In genomic region chr13:106480511-106480910, GRCh38 we compare ENCODE assay signal across 1 cellular context.
TF ChIP-seq lines count a peak whose summit lies in the region.

No MANE protein-coding gene starts in this region.

TF ChIP-seq in GM23338, 12 proteins besides CTCF, POLR2A, EP300 and RAD21 (continued from another document):
- TF ChIP-seq, protein P1, sequence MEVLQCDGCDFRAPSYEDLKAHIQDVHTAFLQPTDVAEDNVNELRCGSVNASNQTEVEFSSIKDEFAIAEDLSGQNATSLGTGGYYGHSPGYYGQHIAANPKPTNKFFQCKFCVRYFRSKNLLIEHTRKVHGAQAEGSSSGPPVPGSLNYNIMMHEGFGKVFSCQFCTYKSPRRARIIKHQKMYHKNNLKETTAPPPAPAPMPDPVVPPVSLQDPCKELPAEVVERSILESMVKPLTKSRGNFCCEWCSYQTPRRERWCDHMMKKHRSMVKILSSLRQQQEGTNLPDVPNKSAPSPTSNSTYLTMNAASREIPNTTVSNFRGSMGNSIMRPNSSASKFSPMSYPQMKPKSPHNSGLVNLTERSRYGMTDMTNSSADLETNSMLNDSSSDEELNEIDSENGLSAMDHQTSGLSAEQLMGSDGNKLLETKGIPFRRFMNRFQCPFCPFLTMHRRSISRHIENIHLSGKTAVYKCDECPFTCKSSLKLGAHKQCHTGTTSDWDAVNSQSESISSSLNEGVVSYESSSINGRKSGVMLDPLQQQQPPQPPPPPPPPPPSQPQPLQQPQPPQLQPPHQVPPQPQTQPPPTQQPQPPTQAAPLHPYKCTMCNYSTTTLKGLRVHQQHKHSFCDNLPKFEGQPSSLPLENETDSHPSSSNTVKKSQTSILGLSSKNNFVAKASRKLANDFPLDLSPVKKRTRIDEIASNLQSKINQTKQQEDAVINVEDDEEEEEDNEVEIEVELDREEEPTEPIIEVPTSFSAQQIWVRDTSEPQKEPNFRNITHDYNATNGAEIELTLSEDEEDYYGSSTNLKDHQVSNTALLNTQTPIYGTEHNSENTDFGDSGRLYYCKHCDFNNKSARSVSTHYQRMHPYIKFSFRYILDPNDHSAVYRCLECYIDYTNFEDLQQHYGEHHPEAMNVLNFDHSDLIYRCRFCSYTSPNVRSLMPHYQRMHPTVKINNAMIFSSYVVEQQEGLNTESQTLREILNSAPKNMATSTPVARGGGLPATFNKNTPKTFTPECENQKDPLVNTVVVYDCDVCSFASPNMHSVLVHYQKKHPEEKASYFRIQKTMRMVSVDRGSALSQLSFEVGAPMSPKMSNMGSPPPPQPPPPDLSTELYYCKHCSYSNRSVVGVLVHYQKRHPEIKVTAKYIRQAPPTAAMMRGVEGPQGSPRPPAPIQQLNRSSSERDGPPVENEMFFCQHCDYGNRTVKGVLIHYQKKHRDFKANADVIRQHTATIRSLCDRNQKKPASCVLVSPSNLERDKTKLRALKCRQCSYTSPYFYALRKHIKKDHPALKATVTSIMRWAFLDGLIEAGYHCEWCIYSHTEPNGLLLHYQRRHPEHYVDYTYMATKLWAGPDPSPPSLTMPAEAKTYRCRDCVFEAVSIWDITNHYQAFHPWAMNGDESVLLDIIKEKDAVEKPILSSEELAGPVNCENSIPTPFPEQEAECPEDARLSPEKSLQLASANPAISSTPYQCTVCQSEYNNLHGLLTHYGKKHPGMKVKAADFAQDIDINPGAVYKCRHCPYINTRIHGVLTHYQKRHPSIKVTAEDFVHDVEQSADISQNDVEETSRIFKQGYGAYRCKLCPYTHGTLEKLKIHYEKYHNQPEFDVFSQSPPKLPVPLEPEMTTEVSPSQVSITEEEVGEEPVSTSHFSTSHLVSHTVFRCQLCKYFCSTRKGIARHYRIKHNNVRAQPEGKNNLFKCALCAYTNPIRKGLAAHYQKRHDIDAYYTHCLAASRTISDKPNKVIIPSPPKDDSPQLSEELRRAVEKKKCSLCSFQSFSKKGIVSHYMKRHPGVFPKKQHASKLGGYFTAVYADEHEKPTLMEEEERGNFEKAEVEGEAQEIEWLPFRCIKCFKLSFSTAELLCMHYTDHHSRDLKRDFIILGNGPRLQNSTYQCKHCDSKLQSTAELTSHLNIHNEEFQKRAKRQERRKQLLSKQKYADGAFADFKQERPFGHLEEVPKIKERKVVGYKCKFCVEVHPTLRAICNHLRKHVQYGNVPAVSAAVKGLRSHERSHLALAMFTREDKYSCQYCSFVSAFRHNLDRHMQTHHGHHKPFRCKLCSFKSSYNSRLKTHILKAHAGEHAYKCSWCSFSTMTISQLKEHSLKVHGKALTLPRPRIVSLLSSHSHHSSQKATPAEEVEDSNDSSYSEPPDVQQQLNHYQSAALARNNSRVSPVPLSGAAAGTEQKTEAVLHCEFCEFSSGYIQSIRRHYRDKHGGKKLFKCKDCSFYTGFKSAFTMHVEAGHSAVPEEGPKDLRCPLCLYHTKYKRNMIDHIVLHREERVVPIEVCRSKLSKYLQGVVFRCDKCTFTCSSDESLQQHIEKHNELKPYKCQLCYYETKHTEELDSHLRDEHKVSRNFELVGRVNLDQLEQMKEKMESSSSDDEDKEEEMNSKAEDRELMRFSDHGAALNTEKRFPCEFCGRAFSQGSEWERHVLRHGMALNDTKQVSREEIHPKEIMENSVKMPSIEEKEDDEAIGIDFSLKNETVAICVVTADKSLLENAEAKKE (CRISPR knock-in tag; IDR thresholded peaks at IDR 0.05), result no peak
- no peak for TF ChIP-seq REST (IDR thresholded peaks at IDR 0.05; ENCODE audit: unreplicated experiment)
